8 cellular contexts compared by ENCODE assay signal in the genomic region with DNA sequence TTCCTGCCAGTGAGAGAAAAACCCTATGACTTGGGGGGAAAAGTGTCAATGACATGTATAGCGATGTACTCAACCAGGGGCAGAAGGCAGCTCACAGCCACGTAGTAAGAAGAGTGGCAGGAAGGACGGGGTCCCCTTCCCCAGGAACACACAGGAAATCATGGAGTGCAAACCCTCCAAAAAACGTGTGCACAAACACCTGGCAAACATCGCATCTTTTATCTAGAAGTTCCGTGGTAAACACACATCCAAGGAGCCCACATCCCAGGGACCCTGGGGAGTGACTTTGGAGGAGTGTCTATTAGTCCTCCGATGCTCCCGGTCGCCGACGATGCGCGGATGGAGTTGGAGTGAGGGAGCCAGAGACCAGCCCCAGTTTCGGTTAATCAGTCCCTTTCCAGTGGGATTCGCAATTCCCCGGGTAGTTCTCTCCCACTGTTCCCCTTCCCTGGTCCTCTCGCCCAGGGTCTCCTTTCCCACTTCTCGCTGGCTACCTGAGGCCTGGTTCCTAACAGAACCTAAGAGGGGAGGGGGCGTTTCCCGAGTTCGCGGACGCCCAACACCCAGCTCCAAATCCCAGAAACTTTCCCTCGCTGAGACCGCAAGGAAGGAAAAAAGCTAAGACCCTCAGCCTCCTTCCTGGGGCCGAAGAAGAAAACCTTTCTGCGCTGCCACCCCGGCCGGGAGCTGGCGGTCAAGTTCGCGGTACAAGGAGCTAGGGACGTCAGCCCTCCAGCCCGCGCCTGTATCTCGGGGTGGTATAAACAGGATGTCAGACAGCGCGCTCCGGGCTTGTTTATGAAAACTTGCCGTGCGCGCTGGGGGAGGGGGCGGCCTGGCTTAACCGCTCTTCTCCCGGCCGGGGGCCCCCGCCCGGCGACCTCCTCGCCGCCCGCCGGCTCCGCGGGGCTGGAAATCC. TPM values are rescaled to one million over a fixed set of nuclear protein-coding genes. Genes with fewer than 3 reads are reported as not detected.
DNase-seq lines count a peak whose midpoint lies in the region; ATAC-seq and TF ChIP-seq lines count a peak whose summit lies in the region.

No MANE protein-coding gene starts in this region.

- H4K20me1 ChIP-seq in Loucy (ENCODE audit: insufficient read depth, low read length, poor library complexity, severe bottlenecking): peaks cover 39% of the 10 kb centered on the region

- no peaks in the 10 kb centered on the region for H3K9me3 ChIP-seq in Loucy (ENCODE audit: insufficient read depth, low read depth, low read length)

- 0 out of 2 replicates have a peak overlapping the region, but pooled peaks have one; percentile 1 for H2AFZ ChIP-seq in Loucy (ENCODE audit: low read length)

- TF ChIP-seq CTCF in Loucy (conservative IDR thresholded peaks at IDR 0.05; ENCODE audit: low read length): no peak

- peak overlapping the region; percentile 96 for H3K4me3 ChIP-seq in Loucy (ENCODE audit: low read length, poor library complexity, severe bottlenecking)

- no peaks in the 10 kb centered on the region for H3K36me3 ChIP-seq in Loucy (ENCODE audit: insufficient read depth, low read length)

- DNase-seq in GM03348 (ENCODE audit: low spot score) (peak; percentile 77), H4 (ENCODE audit: low spot score) (peak; percentile 76), cerebellar cortex (ENCODE audit: low spot score) (peak; percentile 42), left colon (peak; percentile 71 to 86), cerebellar nuclear complex (lab: John Stamatoyannopoulos, UW) (no peak)
- peak; percentile 80 for DNase-seq in activated CD4-positive, CD25-positive, alpha-beta regulatory T cell treated with anti-CD3 and anti-CD28 coated beads, Interleukin-2, amount 50 U/mL, for 72 hours
- peak; percentile 57 for DNase-seq in stimulated activated CD4-positive, alpha-beta T cell treated with anti-CD3 and anti-CD28 coated beads, Interleukin-2, amount 100 ng/mL, for 4 hours (ENCODE audit: low read depth)

- intact Hi-C loops in left colon (cut with DNase I, micrococcal nuclease): loop anchor here in 1 of 2 donors (10.0 kb wide), 1 partner anchor 111 kb away; no protein-coding TSS in a partner anchor

- peak overlapping the region; percentile 86 for H3K4me2 ChIP-seq in Loucy (ENCODE audit: low read depth, low read length, poor library complexity, severe bottlenecking)

- H3K9me2 ChIP-seq in Loucy (replicated peaks; ENCODE audit: low read depth, low read length): no peaks in the 10 kb centered on the region

- H3K79me2 ChIP-seq in Loucy (ENCODE audit: insufficient read depth, low read length): peaks cover 57% of the 10 kb centered on the region

- H3K4me1 ChIP-seq in Loucy (ENCODE audit: insufficient read depth, low read length, poor library complexity, severe bottlenecking): peaks cover 60% of the 10 kb centered on the region

- ATAC-seq in left colon: peak; percentile 45

- H3K27me3 ChIP-seq in Loucy (ENCODE audit: insufficient read depth, low read length, poor library complexity, severe bottlenecking): no peaks in the 10 kb centered on the region

- peak overlapping the region; percentile 89 for H3K9ac ChIP-seq in Loucy (ENCODE audit: low read depth, low read length, poor library complexity, severe bottlenecking)

- H3F3A ChIP-seq in Loucy (ENCODE audit: low read depth): peaks cover 3% of the 10 kb centered on the region; the same call in 1 of the 2 replicates

RNA-seq across cellular contexts. Expression of a gene that starts 0.9 kb away (rescaled TPM):
- total RNA-seq in H4 (2014; rRNA removed; shearing (Covaris generic)): 67.7 and 88.9 TPM in 2 replicates
- 100 to 1,000 TPM in 1 of 2 donors, 10 to 100 TPM in 1; 84.3 to 117 TPM for total RNA-seq in left colon

Comparison
In these comparisons a context has a peak if more than half of its experiments do, and no peak if none do; other contexts are left out.
1. DNase-seq: peak in GM03348 (single experiment), H4 (single experiment), activated CD4-positive, CD25-positive, alpha-beta regulatory T cell treated with anti-CD3 and anti-CD28 coated beads, Interleukin-2, amount 50 U/mL, for 72 hours (single experiment), cerebellar cortex (single experiment), left colon (2 of 2) and stimulated activated CD4-positive, alpha-beta T cell treated with anti-CD3 and anti-CD28 coated beads, Interleukin-2, amount 100 ng/mL, for 4 hours (single experiment); none in cerebellar nuclear complex (0 of 2).